Comparison of ENCODE assay signal across 2 cellular contexts in genomic region chr1:16685445-16686371, GRCh38.
TF ChIP-seq lines count a peak whose summit lies in the region.

No MANE protein-coding gene starts in this region.

TF ChIP-seq in GM23338, 12 proteins besides CTCF, POLR2A, EP300 and RAD21:
- peak; percentile 65 for TF ChIP-seq EZH2 (IDR thresholded peaks at IDR 0.05; ENCODE audit: low read depth, unreplicated experiment)
TF ChIP-seq in GM23338: peak in this region for 1; not testable (repeated sequence) for 11.

TF ChIP-seq in endothelial cell of umbilical vein, 7 proteins besides CTCF, POLR2A, EP300 and RAD21:
- peak; percentile 1 for TF ChIP-seq EZH2 (IDR thresholded peaks at IDR 0.05; ENCODE audit: borderline replicate concordance, low read depth, low read length, severe bottlenecking)
